In the genomic region with DNA sequence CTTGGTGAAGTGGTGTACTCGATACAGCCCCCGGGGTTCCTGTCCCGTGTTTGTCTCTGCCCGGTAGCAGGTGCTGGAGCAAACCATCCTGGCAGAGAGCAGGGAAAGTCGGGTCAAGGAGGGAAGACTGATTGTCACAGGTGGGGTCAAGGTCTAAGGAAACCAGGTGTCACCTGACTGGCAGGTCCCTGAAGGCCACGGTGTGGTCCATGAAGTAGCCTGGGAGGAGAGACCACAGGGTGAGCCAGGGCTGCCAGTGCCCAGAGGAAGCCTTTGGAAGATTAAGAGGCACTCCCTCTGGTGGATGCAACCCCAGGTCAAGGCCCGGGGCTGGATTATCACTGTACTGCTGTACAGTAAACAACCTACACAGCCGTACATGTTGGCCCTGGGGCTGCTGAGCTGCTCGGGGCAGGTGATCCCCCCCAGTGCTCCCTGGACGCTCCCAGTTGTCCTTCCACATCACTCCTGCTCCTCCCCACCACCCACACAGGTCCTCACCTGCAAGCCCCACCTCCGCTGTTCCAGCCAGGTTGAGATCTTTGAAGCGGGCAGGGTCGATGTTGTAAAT, we compare ENCODE assay signal across 2 cellular contexts.
TF ChIP-seq lines count a peak whose summit lies in the region.

No MANE protein-coding gene starts in this region.

TF ChIP-seq in WTC11, 78 proteins besides CTCF, POLR2A, EP300 and RAD21 (continues in another document):
- TF ChIP-seq NR1H2 (CRISPR knock-in tag; IDR thresholded peaks at IDR 0.05): no peak
- TF ChIP-seq TCF7 (CRISPR knock-in tag; IDR thresholded peaks at IDR 0.05; ENCODE audit: low read depth): no peak
- no peak for TF ChIP-seq ELF4 (CRISPR knock-in tag; IDR thresholded peaks at IDR 0.05; ENCODE audit: low read depth)
- TF ChIP-seq ZNF425 (CRISPR knock-in tag; conservative IDR thresholded peaks at IDR 0.05): no peak
- TF ChIP-seq, protein P1, sequence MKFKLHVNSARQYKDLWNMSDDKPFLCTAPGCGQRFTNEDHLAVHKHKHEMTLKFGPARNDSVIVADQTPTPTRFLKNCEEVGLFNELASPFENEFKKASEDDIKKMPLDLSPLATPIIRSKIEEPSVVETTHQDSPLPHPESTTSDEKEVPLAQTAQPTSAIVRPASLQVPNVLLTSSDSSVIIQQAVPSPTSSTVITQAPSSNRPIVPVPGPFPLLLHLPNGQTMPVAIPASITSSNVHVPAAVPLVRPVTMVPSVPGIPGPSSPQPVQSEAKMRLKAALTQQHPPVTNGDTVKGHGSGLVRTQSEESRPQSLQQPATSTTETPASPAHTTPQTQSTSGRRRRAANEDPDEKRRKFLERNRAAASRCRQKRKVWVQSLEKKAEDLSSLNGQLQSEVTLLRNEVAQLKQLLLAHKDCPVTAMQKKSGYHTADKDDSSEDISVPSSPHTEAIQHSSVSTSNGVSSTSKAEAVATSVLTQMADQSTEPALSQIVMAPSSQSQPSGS (CRISPR knock-in tag; IDR thresholded peaks at IDR 0.05; ENCODE audit: borderline replicate concordance, low read depth): no peak
- TF ChIP-seq OVOL2 (CRISPR knock-in tag; IDR thresholded peaks at IDR 0.05; ENCODE audit: borderline replicate concordance): no peak
- no peak for TF ChIP-seq ZNF317 (CRISPR knock-in tag; IDR thresholded peaks at IDR 0.05; ENCODE audit: borderline replicate concordance, low read depth)
- TF ChIP-seq, protein P2, sequence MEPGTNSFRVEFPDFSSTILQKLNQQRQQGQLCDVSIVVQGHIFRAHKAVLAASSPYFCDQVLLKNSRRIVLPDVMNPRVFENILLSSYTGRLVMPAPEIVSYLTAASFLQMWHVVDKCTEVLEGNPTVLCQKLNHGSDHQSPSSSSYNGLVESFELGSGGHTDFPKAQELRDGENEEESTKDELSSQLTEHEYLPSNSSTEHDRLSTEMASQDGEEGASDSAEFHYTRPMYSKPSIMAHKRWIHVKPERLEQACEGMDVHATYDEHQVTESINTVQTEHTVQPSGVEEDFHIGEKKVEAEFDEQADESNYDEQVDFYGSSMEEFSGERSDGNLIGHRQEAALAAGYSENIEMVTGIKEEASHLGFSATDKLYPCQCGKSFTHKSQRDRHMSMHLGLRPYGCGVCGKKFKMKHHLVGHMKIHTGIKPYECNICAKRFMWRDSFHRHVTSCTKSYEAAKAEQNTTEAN (CRISPR knock-in tag; IDR thresholded peaks at IDR 0.05): no peak
- TF ChIP-seq FOXJ3 (CRISPR knock-in tag; IDR thresholded peaks at IDR 0.05; ENCODE audit: borderline replicate concordance): no peak
- no peak for TF ChIP-seq MLX (CRISPR knock-in tag; IDR thresholded peaks at IDR 0.05)
- no peak for TF ChIP-seq KAT7 (CRISPR knock-in tag; IDR thresholded peaks at IDR 0.05; ENCODE audit: borderline replicate concordance)
- TF ChIP-seq STAT6 (CRISPR knock-in tag; conservative IDR thresholded peaks at IDR 0.05; ENCODE audit: low read depth): no peak
- TF ChIP-seq FOXP1 (CRISPR knock-in tag; IDR thresholded peaks at IDR 0.05; ENCODE audit: borderline replicate concordance): no peak
- TF ChIP-seq, protein P3, sequence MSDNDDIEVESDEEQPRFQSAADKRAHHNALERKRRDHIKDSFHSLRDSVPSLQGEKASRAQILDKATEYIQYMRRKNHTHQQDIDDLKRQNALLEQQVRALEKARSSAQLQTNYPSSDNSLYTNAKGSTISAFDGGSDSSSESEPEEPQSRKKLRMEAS (CRISPR knock-in tag; IDR thresholded peaks at IDR 0.05): no peak
- no peak for TF ChIP-seq ZNF396 (CRISPR knock-in tag; IDR thresholded peaks at IDR 0.05; ENCODE audit: borderline replicate concordance)
- TF ChIP-seq NFE2L1 (CRISPR knock-in tag; IDR thresholded peaks at IDR 0.05): no peak
- no peak for TF ChIP-seq ZNF423 (CRISPR knock-in tag; IDR thresholded peaks at IDR 0.05)
- no peak for TF ChIP-seq ZNF416 (CRISPR knock-in tag; IDR thresholded peaks at IDR 0.05)

TF ChIP-seq in HepG2, 621 proteins besides CTCF, POLR2A, EP300 and RAD21 (continues in another document):
- TF ChIP-seq PITX1 (CRISPR knock-in tag; IDR thresholded peaks at IDR 0.05) (peak; percentile 60; the same call in 1 of the 2 replicates), ZNF792 (CRISPR knock-in tag; IDR thresholded peaks at IDR 0.05) (no peak), ZNF772 (CRISPR knock-in tag; IDR thresholded peaks at IDR 0.05) (0 out of 2 replicates have a peak, but pooled peaks have one; percentile 12), ZNF292 (CRISPR knock-in tag; IDR thresholded peaks at IDR 0.05; ENCODE audit: borderline replicate concordance, low read depth) (no peak), ZNF788 (CRISPR knock-in tag; IDR thresholded peaks at IDR 0.05; ENCODE audit: borderline replicate concordance) (no peak), ZNF687 (CRISPR knock-in tag; IDR thresholded peaks at IDR 0.05) (peak; percentile 58), FOXP4 (CRISPR knock-in tag; IDR thresholded peaks at IDR 0.05) (0 out of 2 replicates have a peak, but pooled peaks have one; percentile 44), SNAPC2 (CRISPR knock-in tag; IDR thresholded peaks at IDR 0.05) (no peak), MBNL3 (CRISPR knock-in tag; conservative IDR thresholded peaks at IDR 0.05) (no peak), ZBTB26 (CRISPR knock-in tag; IDR thresholded peaks at IDR 0.05; ENCODE audit: borderline replicate concordance) (no peak), SAP130 (CRISPR knock-in tag; IDR thresholded peaks at IDR 0.05; ENCODE audit: low read depth) (0 out of 2 replicates have a peak, but pooled peaks have one; percentile 24), AGO2 (optimal IDR thresholded peaks at IDR 0.05; ENCODE audit: low read depth, low read length) (no peak), E2F5 (CRISPR knock-in tag; conservative IDR thresholded peaks at IDR 0.05) (no peak), IRF9 (CRISPR knock-in tag; IDR thresholded peaks at IDR 0.05; ENCODE audit: borderline replicate concordance) (no peak), ZC3H4 (CRISPR knock-in tag; IDR thresholded peaks at IDR 0.05; ENCODE audit: borderline replicate concordance) (no peak), MXI1 (IDR thresholded peaks at IDR 0.05; ENCODE audit: borderline replicate concordance, low read depth, low read length) (no peak), HNF1B (CRISPR knock-in tag; IDR thresholded peaks at IDR 0.05) (no peak), ZBTB7B (CRISPR knock-in tag; IDR thresholded peaks at IDR 0.05) (no peak), CCAR2 (optimal IDR thresholded peaks at IDR 0.05; ENCODE audit: low read depth, low read length) (no peak), FIP1L1 (IDR thresholded peaks at IDR 0.05; ENCODE audit: borderline replicate concordance, insufficient read depth, low read depth, low read length) (no peak), NR2F6 (IDR thresholded peaks at IDR 0.05) (peak; percentile 65), NR2F6 (CRISPR knock-in tag; IDR thresholded peaks at IDR 0.05) (peak; percentile 75), TARDBP (CRISPR knock-in tag; IDR thresholded peaks at IDR 0.05) (0 out of 2 replicates have a peak, but pooled peaks have one; percentile 29), ZNF773 (CRISPR knock-in tag; IDR thresholded peaks at IDR 0.05; ENCODE audit: borderline replicate concordance) (no peak), NRL (CRISPR knock-in tag; IDR thresholded peaks at IDR 0.05; ENCODE audit: borderline replicate concordance) (no peak), TEAD3 (CRISPR knock-in tag; optimal IDR thresholded peaks at IDR 0.05; ENCODE audit: borderline replicate concordance) (peak; percentile 9), ZNF749 (CRISPR knock-in tag; IDR thresholded peaks at IDR 0.05; ENCODE audit: borderline replicate concordance) (no peak), ZBTB38 (CRISPR knock-in tag; IDR thresholded peaks at IDR 0.05) (0 out of 2 replicates have a peak, but pooled peaks have one; percentile 12), ZNF691 (CRISPR knock-in tag; IDR thresholded peaks at IDR 0.05; ENCODE audit: borderline replicate concordance, low read depth) (peak; percentile 23; the same call in 1 of the 2 replicates)
- TF ChIP-seq, protein P4, sequence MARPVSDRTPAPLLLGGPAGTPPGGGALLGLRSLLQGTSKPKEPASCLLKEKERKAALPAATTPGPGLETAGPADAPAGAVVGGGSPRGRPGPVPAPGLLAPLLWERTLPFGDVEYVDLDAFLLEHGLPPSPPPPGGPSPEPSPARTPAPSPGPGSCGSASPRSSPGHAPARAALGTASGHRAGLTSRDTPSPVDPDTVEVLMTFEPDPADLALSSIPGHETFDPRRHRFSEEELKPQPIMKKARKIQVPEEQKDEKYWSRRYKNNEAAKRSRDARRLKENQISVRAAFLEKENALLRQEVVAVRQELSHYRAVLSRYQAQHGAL (CRISPR knock-in tag; IDR thresholded peaks at IDR 0.05; ENCODE audit: not compliant biosample characterization): no peak
